ENCODE assay signal across 19 cellular contexts in the genomic region with DNA sequence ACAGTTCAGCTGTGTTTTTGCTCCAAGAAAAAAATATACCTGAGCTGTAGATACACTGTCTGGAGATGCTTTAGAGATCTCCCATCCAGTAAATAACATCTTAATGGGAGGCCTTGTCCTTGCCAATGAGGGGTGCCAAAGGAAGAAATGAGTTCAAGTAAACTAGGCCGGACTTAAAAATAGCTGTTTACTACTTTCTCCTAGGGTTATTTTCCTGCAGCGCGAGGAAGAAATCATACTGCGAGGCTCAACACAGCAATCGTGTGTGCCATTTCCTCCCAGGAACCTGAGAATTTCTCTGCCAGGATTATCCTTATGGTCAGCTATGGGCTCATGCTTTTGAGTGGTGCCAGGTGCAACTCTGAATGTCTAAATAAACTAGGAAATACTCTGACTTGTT.
A peak's percentile ranks its signal among the peaks of the same experiment; 100 is the strongest.
DNase-seq lines count a peak whose midpoint lies in the region; ATAC-seq, FAIRE-seq and TF ChIP-seq lines count a peak whose summit lies in the region.
"Had no signal": no experiment of that assay in that cellular context is flagged by ENCODE, and none has a peak within 500 bp of the region (broad histone marks: within the 10 kb centered on the region; RNA-seq: fewer than 3 reads in every experiment).

No MANE protein-coding gene starts in this region.

- TF ChIP-seq EP300 in HepG2 (IDR thresholded peaks at IDR 0.05; ENCODE audit: low read depth in 2 of 2, low read length in 2 of 2) = no peak
- no peak for TF ChIP-seq EP300 in HepG2 (CRISPR knock-in tag; IDR thresholded peaks at IDR 0.05; ENCODE audit: borderline replicate concordance)

- CTCF ChIA-PET in HepG2 (lab: Yijun Ruan, JAX; ENCODE audit: low intra/inter-chr PET ratio, low total read pairs) = no interaction called here

- no peaks in the 10 kb centered on the region for H3K27me3 ChIP-seq in HepG2 (ENCODE audit: control insufficient read depth in 1 of 2, insufficient read depth in 2 of 2, low read length in 2 of 2)
- no peaks in the 10 kb centered on the region for H3K27me3 ChIP-seq in right lobe of liver
- H3K27me3 ChIP-seq in parathyroid adenoma (ENCODE audit: control insufficient read depth, insufficient read depth, low read length) = no peaks in the 10 kb centered on the region
- H3K27me3 ChIP-seq: SJCRH30 had no signal

- no peaks in the 10 kb centered on the region for H3K36me3 Mint-ChIP-seq in activated naive CD8-positive, alpha-beta T cell treated with anti-CD3 and anti-CD28 coated beads, Interleukin-2, amount 50 U/mL, for 24 hours (ENCODE audit: low read depth)

- H3K4me1 ChIP-seq in HepG2 (ENCODE audit: insufficient read depth, low read length) (peaks cover 49% of the 10 kb centered on the region), right lobe of liver (peaks cover 0 to 4% (median 0%) of the 10 kb centered on the region in 4 donors), parathyroid adenoma (peaks cover 40% of the 10 kb centered on the region)
- H3K4me1 ChIP-seq: SJCRH30 had no signal

- no peaks in the 10 kb centered on the region for H4K20me1 ChIP-seq in HepG2 (ENCODE audit: insufficient read depth, low read length)

- DNase-seq in DMS153 treated with DMSO at 0.1 percent for 48 hours (lab: John Stamatoyannopoulos, UW; ENCODE audit: unreplicated experiment) = peak; percentile 5
- DNase-seq in DMS153 (lab: John Stamatoyannopoulos, UW) = no peak
- DNase-seq in HepG2 (ENCODE audit: low spot score) = no peak
- DNase-seq in right lobe of liver = no peak
- DNase-seq in SHP77 treated with DMSO at 0.1 percent for 48 hours (lab: John Stamatoyannopoulos, UW) = peak; percentile 40
- no peak for DNase-seq in omental fat pad (ENCODE audit: low spot score)
- no peak for DNase-seq in activated naive CD8-positive, alpha-beta T cell treated with anti-CD3 and anti-CD28 coated beads, Interleukin-2, amount 50 U/mL, for 24 hours
- DNase-seq: 8988T; Caco-2; CD4-positive, CD25-positive, alpha-beta regulatory T cell; DMS79 treated with DMSO at 0.1 percent for 48 hours; MM.1S; NCI-H187 treated with DMSO at 0.1 percent for 48 hours; NCI-H446 treated with DMSO at 0.1 percent for 48 hours; SJCRH30 had no signal

- H2AFZ ChIP-seq in HepG2 (ENCODE audit: low read length) (no peak overlapping the region), parathyroid adenoma (peak overlapping the region; percentile 61)

- no peak for FAIRE-seq in HepG2 (lab: Jason Lieb, UNC)
- FAIRE-seq: G401.6, H1 had no signal

- peaks cover 24% of the 10 kb centered on the region for H3K4me1 Mint-ChIP-seq in activated naive CD8-positive, alpha-beta T cell treated with anti-CD3 and anti-CD28 coated beads, Interleukin-2, amount 50 U/mL, for 24 hours

- H3K27ac Mint-ChIP-seq in activated naive CD8-positive, alpha-beta T cell treated with anti-CD3 and anti-CD28 coated beads, Interleukin-2, amount 50 U/mL, for 24 hours = no peak overlapping the region
- H3K27ac Mint-ChIP-seq: CD4-positive, CD25-positive, alpha-beta regulatory T cell; T-helper 1 cell treated with Interleukin-12 subunit alpha and Interleukin-12 subunit beta and Interleukin-4 antibody, amounts not matched to agents 30 μg/mL and 1 μg/mL, for 36 hours had no signal

- intact Hi-C loops in HepG2 (cut with micrococcal nuclease; ENCODE audit: unreplicated experiment) (no loop called here), right lobe of liver (cut with DNase I) (no loop called here)

- no TSS peak for BruUV-seq in HepG2 (replicated peaks; lab: Mats Ljungman, UMichigan)

- TF ChIP-seq CTCF in HepG2 (CRISPR knock-in tag; IDR thresholded peaks at IDR 0.05) (no peak), right lobe of liver (IDR thresholded peaks at IDR 0.05) (no peak), parathyroid adenoma (IDR thresholded peaks at IDR 0.05) (no peak), omental fat pad (IDR thresholded peaks at IDR 0.05) (no peak)

- TF ChIP-seq POLR2A in HepG2 (IDR thresholded peaks at IDR 0.05; ENCODE audit: insufficient read depth in 1 of 2, low read depth in 2 of 2, low read length in 2 of 2) (no peak), right lobe of liver (IDR thresholded peaks at IDR 0.05) (no peak)

- ATAC-seq in HepG2 = no peak
- no peak for ATAC-seq in right lobe of liver
- ATAC-seq in omental fat pad (ENCODE audit: low FRiP score) = no peak
- no peak for ATAC-seq in activated naive CD8-positive, alpha-beta T cell treated with anti-CD3 and anti-CD28 coated beads, Interleukin-2, amount 50 U/mL, for 24 hours

- H3K9me3 ChIP-seq in HepG2 (ENCODE audit: low read length) (no peaks in the 10 kb centered on the region), right lobe of liver (no peaks in the 10 kb centered on the region), parathyroid adenoma (ENCODE audit: control insufficient read depth, low read length) (no peaks in the 10 kb centered on the region)
- H3K9me3 ChIP-seq: Caco-2, SJCRH30 had no signal

- H3K4me3 ChIP-seq in HepG2 (replicated peaks in 1 of 3; ENCODE audit: insufficient read depth in 1 of 3, low read depth in 2 of 3, low read length in 3 of 3) (no peak overlapping the region), right lobe of liver (no peak overlapping the region), parathyroid adenoma (ENCODE audit: low read depth, low read length) (no peak overlapping the region)
- H3K4me3 ChIP-seq: SJCRH30 had no signal

- H3K36me3 ChIP-seq in HepG2 (replicated peaks in 1 of 2; ENCODE audit: control insufficient read depth in 1 of 2, insufficient read depth in 2 of 2, low read length in 2 of 2) (no peaks in the 10 kb centered on the region), right lobe of liver (no peaks in the 10 kb centered on the region), parathyroid adenoma (ENCODE audit: control insufficient read depth, insufficient read depth, low read length) (no peaks in the 10 kb centered on the region)
- H3K36me3 ChIP-seq: SJCRH30 had no signal

- 91% methylated on average over 5 of the region's 5 CpGs for WGBS in HepG2 (ENCODE audit: low lambda C conversion rate)
- 82% methylated on average over 5 of the region's 5 CpGs for WGBS in right lobe of liver (ENCODE audit: insufficient coverage, low coverage, low lambda C conversion rate, missing lambda C conversion rate)

- in situ Hi-C loops in HepG2 (cut with HindIII; ENCODE audit: extremely low pct_ligation_motif_present, low pct_unique_long_range_greater_than_20kb) = no loop called here

- H3K4me3 Mint-ChIP-seq in activated naive CD8-positive, alpha-beta T cell treated with anti-CD3 and anti-CD28 coated beads, Interleukin-2, amount 50 U/mL, for 24 hours = no peak overlapping the region
- H3K4me3 Mint-ChIP-seq: CD4-positive, CD25-positive, alpha-beta regulatory T cell; T-helper 1 cell treated with Interleukin-12 subunit alpha and Interleukin-12 subunit beta and Interleukin-4 antibody, amounts not matched to agents 30 μg/mL and 1 μg/mL, for 36 hours had no signal

- H3K4me2 ChIP-seq in HepG2 (ENCODE audit: low read depth, low read length) (0 out of 2 replicates have a peak overlapping the region, but pooled peaks have one; percentile 65), parathyroid adenoma (ENCODE audit: low read length) (no peak overlapping the region)

- POLR2A ChIA-PET in HepG2 (lab: Yijun Ruan, JAX) = no interaction called here

- H3K9ac ChIP-seq in HepG2 (ENCODE audit: insufficient read depth, low read depth, low read length) (no peak overlapping the region), parathyroid adenoma (no peak overlapping the region)

- H3K27ac ChIP-seq in HepG2 (ENCODE audit: extremely low read length, insufficient read depth, low read length) = peak overlapping the region; percentile 72
- H3K27ac ChIP-seq in right lobe of liver = no peak overlapping the region
- peak overlapping the region; percentile 58 for H3K27ac ChIP-seq in parathyroid adenoma
- H3K27ac ChIP-seq: SJCRH30 had no signal

- no peaks in the 10 kb centered on the region for H3K27me3 Mint-ChIP-seq in activated naive CD8-positive, alpha-beta T cell treated with anti-CD3 and anti-CD28 coated beads, Interleukin-2, amount 50 U/mL, for 24 hours
- H3K27me3 Mint-ChIP-seq: CD4-positive, CD25-positive, alpha-beta regulatory T cell had no signal

- peaks cover 9% of the 10 kb centered on the region for H3K79me2 ChIP-seq in HepG2 (ENCODE audit: insufficient read depth, low read length)
- H3K79me2 ChIP-seq in parathyroid adenoma = peaks cover 16% of the 10 kb centered on the region

- no peaks in the 10 kb centered on the region for H3K9me3 Mint-ChIP-seq in activated naive CD8-positive, alpha-beta T cell treated with anti-CD3 and anti-CD28 coated beads, Interleukin-2, amount 50 U/mL, for 24 hours

- TF ChIP-seq RAD21 in HepG2 (CRISPR knock-in tag; IDR thresholded peaks at IDR 0.05) = no peak

TF ChIP-seq in HepG2, 621 proteins besides CTCF, POLR2A, EP300 and RAD21:
- no peak for TF ChIP-seq KLF15 (CRISPR knock-in tag; IDR thresholded peaks at IDR 0.05; ENCODE audit: borderline replicate concordance)

Comparison
In these comparisons a context has a peak if more than half of its experiments do, and no peak if none do; other contexts are left out.
1. DNase-seq: peak in DMS153 treated with DMSO at 0.1 percent for 48 hours (single experiment) and SHP77 treated with DMSO at 0.1 percent for 48 hours (single experiment); none in DMS153 (single experiment), HepG2 (single experiment), right lobe of liver (0 of 3), omental fat pad (single experiment) and activated naive CD8-positive, alpha-beta T cell treated with anti-CD3 and anti-CD28 coated beads, Interleukin-2, amount 50 U/mL, for 24 hours (single experiment).
2. H3K27ac ChIP-seq: peak in HepG2 (single experiment) and parathyroid adenoma (single experiment); none in right lobe of liver (0 of 3).